Comparison of ENCODE assay signal across 9 cellular contexts in genomic region chr9:89740722-89741121, GRCh38.
DNase-seq lines count a peak whose midpoint lies in the region; ATAC-seq lines count a peak whose summit lies in the region.
"Had no signal": no experiment of that assay in that cellular context is flagged by ENCODE, and none has a peak within 500 bp of the region (broad histone marks: within the 10 kb centered on the region; RNA-seq: fewer than 3 reads in every experiment).

No MANE protein-coding gene starts in this region.

- no peaks in the 10 kb centered on the region for H3K27me3 Mint-ChIP-seq in activated T-helper 17 cell treated with anti-CD3 and anti-CD28 coated beads, Interleukin-2, amount 50 U/mL, for 72 hours
- no peaks in the 10 kb centered on the region for H3K27me3 Mint-ChIP-seq in stimulated activated naive B cell treated with anti-CD40 and anti-IgM and Interleukin-4, amounts not matched to agents 10 μg/mL and 1 μg/mL and 100 μg/mL, for 72 hours

- peaks cover 46% of the 10 kb centered on the region for H3K4me1 Mint-ChIP-seq in activated T-helper 17 cell treated with anti-CD3 and anti-CD28 coated beads, Interleukin-2, amount 50 U/mL, for 72 hours
- H3K4me1 Mint-ChIP-seq in stimulated activated naive B cell treated with anti-CD40 and anti-IgM and Interleukin-4, amounts not matched to agents 10 μg/mL and 1 μg/mL and 100 μg/mL, for 72 hours, result peaks cover 47 to 68% of the 10 kb centered on the region in 2 donors

- no peaks in the 10 kb centered on the region for H3K36me3 Mint-ChIP-seq in activated T-helper 17 cell treated with anti-CD3 and anti-CD28 coated beads, Interleukin-2, amount 50 U/mL, for 72 hours (ENCODE audit: low read depth)
- no peaks in the 10 kb centered on the region for H3K36me3 Mint-ChIP-seq in stimulated activated naive B cell treated with anti-CD40 and anti-IgM and Interleukin-4, amounts not matched to agents 10 μg/mL and 1 μg/mL and 100 μg/mL, for 72 hours

- H3K27ac Mint-ChIP-seq in activated T-helper 17 cell treated with anti-CD3 and anti-CD28 coated beads, Interleukin-2, amount 50 U/mL, for 72 hours, result peak overlapping the region; percentile 81
- H3K27ac Mint-ChIP-seq in stimulated activated naive B cell treated with anti-CD40 and anti-IgM and Interleukin-4, amounts not matched to agents 10 μg/mL and 1 μg/mL and 100 μg/mL, for 72 hours, result peak overlapping the region; percentile 14

- ATAC-seq in HG03108 (IDR thresholded peaks at IDR 0.05; ENCODE audit: unreplicated experiment), result peak; percentile 77
- ATAC-seq in activated T-helper 17 cell treated with anti-CD3 and anti-CD28 coated beads, Interleukin-2, amount 50 U/mL, for 72 hours (replicated peaks), result peak; percentile 84
- peak; percentile 91 for ATAC-seq in stimulated activated naive B cell treated with anti-CD40 and anti-IgM and Interleukin-4, amounts not matched to agents 10 μg/mL and 1 μg/mL and 100 μg/mL, for 72 hours (replicated peaks)
- no peak for ATAC-seq in GM18498 (IDR thresholded peaks at IDR 0.05; ENCODE audit: unreplicated experiment)
- ATAC-seq: A549 had no signal

- peak overlapping the region; percentile 81 for H3K4me3 Mint-ChIP-seq in activated T-helper 17 cell treated with anti-CD3 and anti-CD28 coated beads, Interleukin-2, amount 50 U/mL, for 72 hours
- peak overlapping the region; percentile 56 to 61 for H3K4me3 Mint-ChIP-seq in stimulated activated naive B cell treated with anti-CD40 and anti-IgM and Interleukin-4, amounts not matched to agents 10 μg/mL and 1 μg/mL and 100 μg/mL, for 72 hours

- peak; percentile 61 for DNase-seq in activated CD8-positive, alpha-beta memory T cell treated with anti-CD3 and anti-CD28 coated beads, Interleukin-2, amount 50 U/mL, for 48 hours
- DNase-seq in activated CD8-positive, alpha-beta memory T cell treated with anti-CD3 and anti-CD28 coated beads, Interleukin-2, amount 50 U/mL, for 4 hours, result no peak
- DNase-seq in stimulated activated naive B cell treated with anti-CD40 and anti-IgM and Interleukin-4, amounts not matched to agents 10 μg/mL and 1 μg/mL and 100 μg/mL, for 72 hours, result peak; percentile 34
- DNase-seq in cortex of kidney (lab: John Stamatoyannopoulos, UW) (no peak), NCI-H510A (lab: John Stamatoyannopoulos, UW) (no peak)

- H3K9me3 Mint-ChIP-seq in activated T-helper 17 cell treated with anti-CD3 and anti-CD28 coated beads, Interleukin-2, amount 50 U/mL, for 72 hours, result no peaks in the 10 kb centered on the region
- H3K9me3 Mint-ChIP-seq in stimulated activated naive B cell treated with anti-CD40 and anti-IgM and Interleukin-4, amounts not matched to agents 10 μg/mL and 1 μg/mL and 100 μg/mL, for 72 hours, result no peaks in the 10 kb centered on the region

Comparison
In these comparisons a context has a peak if more than half of its experiments do, and no peak if none do; other contexts are left out.
1. DNase-seq: peak in activated CD8-positive, alpha-beta memory T cell treated with anti-CD3 and anti-CD28 coated beads, Interleukin-2, amount 50 U/mL, for 48 hours (single experiment) and stimulated activated naive B cell treated with anti-CD40 and anti-IgM and Interleukin-4, amounts not matched to agents 10 μg/mL and 1 μg/mL and 100 μg/mL, for 72 hours (single experiment); none in activated CD8-positive, alpha-beta memory T cell treated with anti-CD3 and anti-CD28 coated beads, Interleukin-2, amount 50 U/mL, for 4 hours (single experiment), cortex of kidney (single experiment) and NCI-H510A (single experiment).